ENCODE assay signal across 8 cellular contexts in genomic region chr2:72824224-72824842, GRCh38. TPM values are rescaled to one million over a fixed set of nuclear protein-coding genes. Genes with fewer than 3 reads are reported as not detected.
DNase-seq lines count a peak whose midpoint lies in the region; ATAC-seq and TF ChIP-seq lines count a peak whose summit lies in the region.

No MANE protein-coding gene starts in this region.

- H3K4me3 ChIP-seq in right cardiac atrium (ENCODE audit: low read length) (peak overlapping the region; percentile 68), subcutaneous abdominal adipose tissue (ENCODE audit: low read depth in 1 of 5, low read length in 5 of 5) (peak overlapping the region; percentile 83 to 95 (median 90)), uterus (no peak overlapping the region)

- intact Hi-C loops in activated naive CD4-positive, alpha-beta T cell treated with anti-CD3 and anti-CD28 coated beads for 36 hours (cut with micrococcal nuclease) = loop anchor here (2.0 kb wide), 1 partner anchor 54 kb away; no protein-coding TSS in a partner anchor
- intact Hi-C loops in right cardiac atrium (cut with DNase I) = loop anchor here in 1 of 4 donors (10.0 kb wide), 1 partner anchor 50 kb away; no protein-coding TSS in a partner anchor
- intact Hi-C loops in uterus (cut with DNase I; ENCODE audit: low total_unique reads) = no loop called here
- intact Hi-C loops in head of caudate nucleus (cut with DNase I) = no loop called here

- TF ChIP-seq POLR2A in uterus (IDR thresholded peaks at IDR 0.05) = no peak

- H3K27ac ChIP-seq in right cardiac atrium (ENCODE audit: low read length) = peak overlapping the region; percentile 69
- no peak overlapping the region for H3K27ac ChIP-seq in subcutaneous abdominal adipose tissue (ENCODE audit: low read depth, low read length)
- no peak overlapping the region for H3K27ac ChIP-seq in uterus

- WGBS in right cardiac atrium = 60% methylated on average over 4 of the region's 4 CpGs

- H3K27ac Mint-ChIP-seq in activated naive CD4-positive, alpha-beta T cell treated with anti-CD3 and anti-CD28 coated beads for 36 hours = no peak overlapping the region
- H3K27ac Mint-ChIP-seq in activated T-cell treated with anti-CD3 and anti-CD28 coated beads, Interleukin-2, amount 50 U/mL, for 72 hours = no peak overlapping the region

- no peaks in the 10 kb centered on the region for H3K9me3 Mint-ChIP-seq in activated naive CD4-positive, alpha-beta T cell treated with anti-CD3 and anti-CD28 coated beads for 36 hours
- no peaks in the 10 kb centered on the region for H3K9me3 Mint-ChIP-seq in activated T-cell treated with anti-CD3 and anti-CD28 coated beads, Interleukin-2, amount 50 U/mL, for 72 hours

- H3K27me3 ChIP-seq in right cardiac atrium (ENCODE audit: control insufficient read depth, insufficient read depth) (no peaks in the 10 kb centered on the region), subcutaneous abdominal adipose tissue (ENCODE audit: control insufficient read depth in 5 of 5, insufficient read depth in 4 of 5, low read length in 5 of 5) (no peaks in the 10 kb centered on the region), uterus (no peaks in the 10 kb centered on the region)

- H3K36me3 ChIP-seq in subcutaneous abdominal adipose tissue (ENCODE audit: control insufficient read depth in 5 of 5, insufficient read depth in 5 of 5, low read length in 5 of 5) (no peaks in the 10 kb centered on the region), uterus (no peaks in the 10 kb centered on the region)

- DNase-seq in activated naive CD4-positive, alpha-beta T cell treated with anti-CD3 and anti-CD28 coated beads for 36 hours = peak; percentile 18
- DNase-seq in activated naive CD4-positive, alpha-beta T cell treated with Interleukin-2 at 50 U/mL for 16 hours = no peak
- peak; percentile 11 to 19 for DNase-seq in activated T-cell treated with anti-CD3 and anti-CD28 coated beads, Interleukin-2, amount 50 U/mL, for 72 hours
- DNase-seq in right cardiac atrium = no peak
- no peak for DNase-seq in pons (ENCODE audit: low spot score)
- DNase-seq in uterus = no peak
- DNase-seq in head of caudate nucleus = no peak

- peaks cover 2% of the 10 kb centered on the region for H3K4me1 ChIP-seq in right cardiac atrium (ENCODE audit: control insufficient read depth, insufficient read depth, low read length)
- H3K4me1 ChIP-seq in subcutaneous abdominal adipose tissue (ENCODE audit: control insufficient read depth in 5 of 5, insufficient read depth in 5 of 5, low read length in 5 of 5) = peaks cover 0 to 30% (median 19%) of the 10 kb centered on the region in 5 donors
- H3K4me1 ChIP-seq in uterus = no peaks in the 10 kb centered on the region

- peaks cover 42% of the 10 kb centered on the region for H3K4me1 Mint-ChIP-seq in activated naive CD4-positive, alpha-beta T cell treated with anti-CD3 and anti-CD28 coated beads for 36 hours (ENCODE audit: low read depth)
- peaks cover 27% of the 10 kb centered on the region for H3K4me1 Mint-ChIP-seq in activated T-cell treated with anti-CD3 and anti-CD28 coated beads, Interleukin-2, amount 50 U/mL, for 72 hours (ENCODE audit: low read depth)

- peaks cover 6% of the 10 kb centered on the region for H3K36me3 Mint-ChIP-seq in activated naive CD4-positive, alpha-beta T cell treated with anti-CD3 and anti-CD28 coated beads for 36 hours (ENCODE audit: low read depth)
- H3K36me3 Mint-ChIP-seq in activated T-cell treated with anti-CD3 and anti-CD28 coated beads, Interleukin-2, amount 50 U/mL, for 72 hours (ENCODE audit: insufficient read depth in 2 of 2) = peaks cover 0 to 4% of the 10 kb centered on the region in 2 donors

- H3K27me3 Mint-ChIP-seq in activated naive CD4-positive, alpha-beta T cell treated with anti-CD3 and anti-CD28 coated beads for 36 hours (ENCODE audit: low read depth) = no peaks in the 10 kb centered on the region
- H3K27me3 Mint-ChIP-seq in activated T-cell treated with anti-CD3 and anti-CD28 coated beads, Interleukin-2, amount 50 U/mL, for 72 hours (ENCODE audit: low read depth) = no peaks in the 10 kb centered on the region

- CTCF ChIA-PET in activated naive CD4-positive, alpha-beta T cell treated with anti-CD3 and anti-CD28 coated beads for 36 hours (lab: Charles Lee) = interaction anchor here (0.6 to 1.6 kb wide), 2 partner anchors 38 to 50 kb away, joined by 5 read pairs; no protein-coding TSS in a partner anchor

- no peak for TF ChIP-seq CTCF in uterus (IDR thresholded peaks at IDR 0.05)

- H3K9me3 ChIP-seq in right cardiac atrium (ENCODE audit: control insufficient read depth, low read length) = no peaks in the 10 kb centered on the region
- H3K9me3 ChIP-seq in subcutaneous abdominal adipose tissue (ENCODE audit: control insufficient read depth in 5 of 5, low read length in 5 of 5) = no peaks in the 10 kb centered on the region
- H3K9me3 ChIP-seq in uterus = no peaks in the 10 kb centered on the region

- peak overlapping the region in 2 of 5 donors; percentile 91 to 96 for H3K9ac ChIP-seq in subcutaneous abdominal adipose tissue (ENCODE audit: low read length in 5 of 5)

- H3K4me3 Mint-ChIP-seq in activated naive CD4-positive, alpha-beta T cell treated with anti-CD3 and anti-CD28 coated beads for 36 hours = peak overlapping the region; percentile 94
- H3K4me3 Mint-ChIP-seq in activated T-cell treated with anti-CD3 and anti-CD28 coated beads, Interleukin-2, amount 50 U/mL, for 72 hours = peak overlapping the region; percentile 91 to 93

- peak; percentile 35 to 61 for ATAC-seq in activated T-cell treated with anti-CD3 and anti-CD28 coated beads, Interleukin-2, amount 50 U/mL, for 72 hours (replicated peaks in 1 of 2)
- peak in 1 of 2 donors; percentile 23 for ATAC-seq in right cardiac atrium

RNA-seq across cellular contexts. Expression of gene EXOC6B, which starts 1.5 kb away (rescaled TPM):
- 1 to 10 TPM; 6.1 to 7.5 TPM for total RNA-seq in activated naive CD4-positive, alpha-beta T cell treated with anti-CD3 and anti-CD28 coated beads for 36 hours
- total RNA-seq in activated T-cell treated with anti-CD3 and anti-CD28 coated beads, Interleukin-2, amount 50 U/mL, for 72 hours = 10 to 100 TPM; 10.4 to 11.6 TPM
- total RNA-seq in right cardiac atrium (100 to 1,000 TPM in 3 of 4 donors, 10 to 100 TPM in 1; 93.6 to 127 (median 121) TPM), uterus (100 to 1,000 TPM in 1 of 4 donors, 10 to 100 TPM in 3; 14.1 to 107 (median 38.5) TPM)
- 17.5 TPM for polyA plus RNA-seq in right cardiac atrium

Comparison
In these comparisons a context has a peak if more than half of its experiments do, and no peak if none do; other contexts are left out.
1. DNase-seq: peak in activated naive CD4-positive, alpha-beta T cell treated with anti-CD3 and anti-CD28 coated beads for 36 hours (single experiment) and activated T-cell treated with anti-CD3 and anti-CD28 coated beads, Interleukin-2, amount 50 U/mL, for 72 hours (2 of 2); none in activated naive CD4-positive, alpha-beta T cell treated with Interleukin-2 at 50 U/mL for 16 hours (single experiment), right cardiac atrium (0 of 3), pons (single experiment), uterus (0 of 2) and head of caudate nucleus (0 of 42).
2. H3K4me3 ChIP-seq: peak in right cardiac atrium (single experiment) and subcutaneous abdominal adipose tissue (5 of 5); none in uterus (0 of 2).